Comparison of ENCODE assay signal across 19 cellular contexts in the genomic region with DNA sequence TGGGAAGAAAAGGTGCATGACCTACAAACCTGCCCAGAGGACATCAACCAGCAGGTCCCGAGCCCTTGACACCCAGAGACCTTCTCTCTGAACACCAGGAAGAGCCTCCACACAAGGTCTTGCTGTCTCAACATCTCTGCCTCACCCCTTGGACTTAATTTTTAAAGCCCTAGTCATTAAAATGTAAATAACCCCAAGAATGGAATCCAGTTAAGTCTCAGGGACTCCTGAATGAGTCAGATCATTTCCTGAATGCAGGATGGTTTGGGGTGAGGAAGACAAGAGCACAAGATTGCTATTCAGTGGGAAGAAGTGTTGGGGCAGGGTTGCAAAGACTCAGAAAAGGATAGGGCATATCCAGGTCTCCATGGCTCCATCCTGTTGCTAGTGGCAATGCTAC. TPM values are rescaled to one million over a fixed set of nuclear protein-coding genes. Genes with fewer than 3 reads are reported as not detected.
DNase-seq lines count a peak whose midpoint lies in the region; ATAC-seq and TF ChIP-seq lines count a peak whose summit lies in the region.
"Had no signal": no experiment of that assay in that cellular context is flagged by ENCODE, and none has a peak within 500 bp of the region (broad histone marks: within the 10 kb centered on the region; RNA-seq: fewer than 3 reads in every experiment).

No MANE protein-coding gene starts in this region.

- H3K79me1 ChIP-seq in mesendoderm (ENCODE audit: low read length), result no peaks in the 10 kb centered on the region

- no peaks in the 10 kb centered on the region for H3K79me2 ChIP-seq in mesendoderm (ENCODE audit: control insufficient read depth, insufficient read depth, low read length)

- no peak overlapping the region for H3K4ac ChIP-seq in mesendoderm (ENCODE audit: low read depth, low read length)

- H3K36me3 ChIP-seq in RWPE2 (ENCODE audit: low read depth), result no peaks in the 10 kb centered on the region
- H3K36me3 ChIP-seq in mesendoderm (ENCODE audit: control insufficient read depth, insufficient read depth, low read length), result no peaks in the 10 kb centered on the region
- H3K36me3 ChIP-seq: BE2C, HAP-1 had no signal

- H3K9me3 Mint-ChIP-seq in activated naive CD4-positive, alpha-beta T cell treated with anti-CD3 and anti-CD28 coated beads, Interleukin-2, amount 50 U/mL, for 72 hours, result no peaks in the 10 kb centered on the region

- no peak overlapping the region for H2BK15ac ChIP-seq in mesendoderm (replicated peaks; ENCODE audit: low read depth)

- H2AK5ac ChIP-seq in mesendoderm (ENCODE audit: low read length), result no peak overlapping the region

- WGBS in mesendoderm (ENCODE audit: extremely low coverage, insufficient coverage, low lambda C conversion rate), result no CpG with 5 or more reads among the region's 1 CpG

- no peak overlapping the region for H3K23ac ChIP-seq in mesendoderm (ENCODE audit: low read length)

- TF ChIP-seq CTCF in RWPE2 (IDR thresholded peaks at IDR 0.05; ENCODE audit: poor library complexity, severe bottlenecking), result no peak

- no peak overlapping the region for H4K8ac ChIP-seq in mesendoderm (ENCODE audit: low read depth, low read length)

- H4K5ac ChIP-seq in mesendoderm (ENCODE audit: low read length), result no peak overlapping the region

- no peaks in the 10 kb centered on the region for H3K36me3 Mint-ChIP-seq in activated naive CD4-positive, alpha-beta T cell treated with anti-CD3 and anti-CD28 coated beads, Interleukin-2, amount 50 U/mL, for 72 hours
- H3K36me3 Mint-ChIP-seq: CD4-positive, CD25-positive, alpha-beta regulatory T cell had no signal

- H3K27me3 ChIP-seq in RWPE2 (ENCODE audit: insufficient read depth, poor library complexity, severe bottlenecking) (no peaks in the 10 kb centered on the region), mesendoderm (ENCODE audit: insufficient read depth, low read length, poor library complexity) (no peaks in the 10 kb centered on the region)
- H3K27me3 ChIP-seq: BE2C had no signal

- no peaks in the 10 kb centered on the region for H3K4me1 ChIP-seq in RWPE2 (ENCODE audit: insufficient read depth, poor library complexity, severe bottlenecking)
- H3K4me1 ChIP-seq in mesendoderm (ENCODE audit: control insufficient read depth, low read depth, low read length), result no peaks in the 10 kb centered on the region
- H3K4me1 ChIP-seq: HAP-1 had no signal

- no peak overlapping the region for H2BK120ac ChIP-seq in mesendoderm (ENCODE audit: low read depth, low read length)

- H3K18ac ChIP-seq in mesendoderm (ENCODE audit: low read length), result no peak overlapping the region

- H3K27ac ChIP-seq in RWPE2 (ENCODE audit: poor library complexity, severe bottlenecking) (no peak overlapping the region), mesendoderm (ENCODE audit: low read depth, low read length) (no peak overlapping the region)
- H3K27ac ChIP-seq: GM23248 had no signal

- H3K9me3 ChIP-seq in RWPE2 (ENCODE audit: severe bottlenecking), result no peaks in the 10 kb centered on the region
- H3K9me3 ChIP-seq: BE2C, HAP-1 had no signal

- no peak overlapping the region for H3K4me2 ChIP-seq in mesendoderm (ENCODE audit: low read length)

- H3K4me3 ChIP-seq in RWPE2 (ENCODE audit: severe bottlenecking), result no peak overlapping the region
- no peak overlapping the region for H3K4me3 ChIP-seq in mesendoderm (ENCODE audit: low read length)
- H3K4me3 ChIP-seq: GM23248, HAP-1, K562 had no signal

- ATAC-seq in RWPE2 (ENCODE audit: low read depth), result peak; percentile 33; the same call in 1 of the 3 replicates
- ATAC-seq in activated naive CD4-positive, alpha-beta T cell treated with anti-CD3 and anti-CD28 coated beads, Interleukin-2, amount 50 U/mL, for 72 hours, result no peak
- ATAC-seq in HG02870 (IDR thresholded peaks at IDR 0.05; ENCODE audit: unreplicated experiment), result no peak
- ATAC-seq: K562 had no signal

- no peak overlapping the region for H2BK5ac ChIP-seq in mesendoderm (ENCODE audit: low read length)

- no peak overlapping the region for H3K56ac ChIP-seq in mesendoderm (ENCODE audit: low read length)

- H3K27ac Mint-ChIP-seq in activated naive CD4-positive, alpha-beta T cell treated with anti-CD3 and anti-CD28 coated beads, Interleukin-2, amount 50 U/mL, for 72 hours, result no peak overlapping the region
- H3K27ac Mint-ChIP-seq: CD4-positive, CD25-positive, alpha-beta regulatory T cell had no signal

- H3K9ac ChIP-seq in mesendoderm (ENCODE audit: low read length), result no peak overlapping the region
- H3K9ac ChIP-seq: GM23248 had no signal

- peak; percentile 1 for DNase-seq in A172 (ENCODE audit: low spot score)
- DNase-seq in Daoy (ENCODE audit: low read depth), result peak; percentile 31
- no peak for DNase-seq in RWPE2 (ENCODE audit: low spot score)
- peak; percentile 30 for DNase-seq in mesendoderm
- no peak for DNase-seq in activated naive CD4-positive, alpha-beta T cell treated with anti-CD3 and anti-CD28 coated beads, Interleukin-2, amount 50 U/mL, for 72 hours (ENCODE audit: low spot score in 2 of 2)
- DNase-seq in GM19238 (ENCODE audit: insufficient read length, low spot score), result no peak
- DNase-seq: 8988T; C1 segment of cervical spinal cord; CD4-positive, CD25-positive, alpha-beta regulatory T cell; DMS153; DMS79; GF-D8; GM23248 had no signal

RNA-seq across cellular contexts. Expression of a gene that starts 17.8 kb away (rescaled TPM):
- total RNA-seq in A172 (2014; rRNA removed; shearing (Covaris generic)), result not detected in 2 replicates
- 0.17 TPM in 1 of 2 replicates, not detected in the other for total RNA-seq in Daoy (2014; rRNA removed; shearing (Covaris generic))
- polyA plus RNA-seq in mesendoderm (2013, experiment 1 of 2), result 1.2 TPM
- polyA plus RNA-seq in mesendoderm (2013, experiment 2 of 2), result 1.1 TPM
- total RNA-seq in activated naive CD4-positive, alpha-beta T cell treated with anti-CD3 and anti-CD28 coated beads, Interleukin-2, amount 50 U/mL, for 72 hours, result not detected
- total RNA-seq: CD4-positive, CD25-positive, alpha-beta regulatory T cell; GM23248; H4; HT-29; K562 had no signal
- polyA plus RNA-seq: CD4-positive, CD25-positive, alpha-beta regulatory T cell; GM23248; K562 had no signal

Comparison
In these comparisons a context has a peak if more than half of its experiments do, and no peak if none do; other contexts are left out.
1. DNase-seq: peak in A172 (single experiment), Daoy (single experiment) and mesendoderm (single experiment); none in RWPE2 (single experiment), activated naive CD4-positive, alpha-beta T cell treated with anti-CD3 and anti-CD28 coated beads, Interleukin-2, amount 50 U/mL, for 72 hours (0 of 2) and GM19238 (single experiment).